ENCODE assay signal across 1 cellular context in genomic region chr3:191362524-191363090, GRCh38.
TF ChIP-seq lines count a peak whose summit lies in the region.

No MANE protein-coding gene starts in this region.

TF ChIP-seq in H1, 55 proteins besides CTCF, POLR2A, EP300 and RAD21:
- TF ChIP-seq BCL11A (IDR thresholded peaks at IDR 0.05; ENCODE audit: low read depth in 2 of 2, low read length in 2 of 2) (no peak), KDM5A (IDR thresholded peaks at IDR 0.05; ENCODE audit: low read length) (no peak), SIRT6 (IDR thresholded peaks at IDR 0.05; ENCODE audit: low read length) (no peak), SP1 (IDR thresholded peaks at IDR 0.05; ENCODE audit: low read depth, low read length) (no peak), GABPA (IDR thresholded peaks at IDR 0.05; ENCODE audit: borderline replicate concordance, insufficient read depth, low read length) (no peak), TAF1 (IDR thresholded peaks at IDR 0.05; ENCODE audit: low read depth, low read length) (no peak), YY1 (IDR thresholded peaks at IDR 0.05; ENCODE audit: low read depth, low read length) (no peak), MAX (IDR thresholded peaks at IDR 0.05) (no peak), POU5F1 (IDR thresholded peaks at IDR 0.05; ENCODE audit: low read depth, low read length) (no peak), BACH1 (IDR thresholded peaks at IDR 0.05; ENCODE audit: low read length) (no peak), BRCA1 (IDR thresholded peaks at IDR 0.05; ENCODE audit: low read depth, low read length) (no peak), CHD2 (IDR thresholded peaks at IDR 0.05; ENCODE audit: low read length) (no peak)
